ENCODE assay signal across 10 cellular contexts in genomic region chrX:2502120-2502667, GRCh38. TPM values are rescaled to one million over a fixed set of nuclear protein-coding genes. Genes with fewer than 3 reads are reported as not detected.
DNase-seq lines count a peak whose midpoint lies in the region; ATAC-seq, FAIRE-seq and TF ChIP-seq lines count a peak whose summit lies in the region.
"Had no signal": no experiment of that assay in that cellular context is flagged by ENCODE, and none has a peak within 500 bp of the region (broad histone marks: within the 10 kb centered on the region; RNA-seq: fewer than 3 reads in every experiment).

No MANE protein-coding gene starts in this region.

- H3K4me3 ChIP-seq in IMR-90 (ENCODE audit: insufficient read depth, low read depth, low read length) (no peak overlapping the region), kidney (ENCODE audit: low read length in 2 of 2) (no peak overlapping the region)

- intact Hi-C loops in CD4-positive, alpha-beta T cell (cut with DNase I, micrococcal nuclease): loop anchor here in 1 of 2 experiments (1.0 to 10.0 kb wide), 2 partner anchors 106 to 837 kb away; no protein-coding TSS in a partner anchor
- intact Hi-C loops in IMR-90 (cut with micrococcal nuclease) (no loop called here), kidney (cut with DNase I) (no loop called here)

- no peak overlapping the region for H3K4me2 ChIP-seq in IMR-90 (ENCODE audit: low read depth, low read length)

- no peak overlapping the region for H2BK20ac ChIP-seq in IMR-90 (ENCODE audit: low read depth, low read length)

- peak overlapping the region; percentile 15 for H2AFZ ChIP-seq in IMR-90 (replicated peaks; ENCODE audit: low read length, poor library complexity)

- dilution Hi-C loops in IMR-90 (cut with HindIII; ENCODE audit: low sequenced_read_pairs, unreplicated experiment): no loop called here

- H3K9me3 ChIP-seq in CD4-positive, alpha-beta T cell (ENCODE audit: control insufficient read depth, low read length): no peaks in the 10 kb centered on the region
- H3K9me3 ChIP-seq in IMR-90 (ENCODE audit: control insufficient read depth, insufficient read depth, low read length) (no peaks in the 10 kb centered on the region), kidney (ENCODE audit: control insufficient read depth in 1 of 2, low read length in 2 of 2) (no peaks in the 10 kb centered on the region)

- no peak overlapping the region for H2BK120ac ChIP-seq in IMR-90 (ENCODE audit: low read depth, low read length)

- FAIRE-seq in kidney (lab: Jason Lieb, UNC): no peak

- no peak for TF ChIP-seq RAD21 in IMR-90 (IDR thresholded peaks at IDR 0.05; ENCODE audit: low read length)

- no peak overlapping the region for H2AK5ac ChIP-seq in IMR-90 (ENCODE audit: low read depth, low read length)

- in situ Hi-C loops in IMR-90 (cut with MboI; ENCODE audit: low sequenced_read_pairs): no loop called here

- H3K9ac ChIP-seq in IMR-90 (ENCODE audit: low read depth, low read length) (no peak overlapping the region), kidney (ENCODE audit: low read length in 2 of 2) (no peak overlapping the region)

- H3K79me1 ChIP-seq in IMR-90 (ENCODE audit: low read depth in 1 of 2, low read length in 2 of 2): peaks cover 5 to 22% of the 10 kb centered on the region in 2 experiments; a peak in 2 of 4 replicates

- H3K23ac ChIP-seq in IMR-90 (ENCODE audit: low read depth, low read length): no peak overlapping the region

- peaks cover 12% of the 10 kb centered on the region for H3K4me1 ChIP-seq in IMR-90 (ENCODE audit: control insufficient read depth, insufficient read depth, low read length)
- peaks cover 0 to 9% of the 10 kb centered on the region in 2 donors for H3K4me1 ChIP-seq in kidney (ENCODE audit: control insufficient read depth in 1 of 2, insufficient read depth in 1 of 2, low read depth in 1 of 2, low read length in 2 of 2)

- H3K27ac ChIP-seq in CD4-positive, alpha-beta T cell (ENCODE audit: low read depth, low read length): no peak overlapping the region
- H3K27ac ChIP-seq in IMR-90 (ENCODE audit: insufficient read depth, low read length): no peak overlapping the region
- no peak overlapping the region for H3K27ac ChIP-seq in kidney (ENCODE audit: low read depth in 2 of 2, low read length in 2 of 2)

- peak overlapping the region; percentile 84 for H3K27ac Mint-ChIP-seq in CD4-positive, alpha-beta T cell
- peak overlapping the region; percentile 70 to 93 (median 78) for H3K27ac Mint-ChIP-seq in brain
- no peak overlapping the region for H3K27ac Mint-ChIP-seq in neural crest cell (ENCODE audit: unreplicated experiment)

- H3K9me1 ChIP-seq in IMR-90 (ENCODE audit: insufficient read depth, low read length): peaks cover 3% of the 10 kb centered on the region; the same call in 1 of the 2 replicates

- no peak overlapping the region for H2AK9ac ChIP-seq in IMR-90 (replicated peaks; ENCODE audit: low read depth, low read length, poor library complexity)

- DNase-seq in CD4-positive, alpha-beta T cell: no peak
- DNase-seq in IMR-90 (no peak), neural crest cell (ENCODE audit: low read depth, low spot score) (no peak), ecto neural progenitor cell (ENCODE audit: low spot score) (no peak), kidney (no peak), globus pallidus (ENCODE audit: low spot score) (no peak), amygdala (lab: John Stamatoyannopoulos, UW) (no peak)
- DNase-seq: NCI-H187; stimulated activated CD4-positive, alpha-beta T cell treated with anti-CD3 and anti-CD28 coated beads, Interleukin-1b, Interleukin-23, amount 100 ng/mL, for 48 hours had no signal

- no peak overlapping the region for H2BK15ac ChIP-seq in IMR-90 (ENCODE audit: low read depth, low read length)

- peaks cover 31% of the 10 kb centered on the region for H3K4me1 Mint-ChIP-seq in CD4-positive, alpha-beta T cell (ENCODE audit: low read depth)
- peaks cover 37% of the 10 kb centered on the region for H3K4me1 Mint-ChIP-seq in brain
- H3K4me1 Mint-ChIP-seq in neural crest cell: peaks cover 27% of the 10 kb centered on the region

- no peak overlapping the region for H2BK5ac ChIP-seq in IMR-90 (ENCODE audit: low read depth, low read length, poor library complexity, severe bottlenecking)

- H4K8ac ChIP-seq in IMR-90 (ENCODE audit: low read depth in 2 of 2, low read length in 2 of 2): no peak overlapping the region

- H3K27me3 ChIP-seq in CD4-positive, alpha-beta T cell (ENCODE audit: control insufficient read depth, insufficient read depth, low read length): no peaks in the 10 kb centered on the region
- no peaks in the 10 kb centered on the region; the same call in 1 of the 2 replicates for H3K27me3 ChIP-seq in IMR-90 (ENCODE audit: control insufficient read depth, insufficient read depth, low read length)

- no peak for TF ChIP-seq POLR2A in IMR-90 (IDR thresholded peaks at IDR 0.05; ENCODE audit: low read depth, low read length)

- H3K9me3 Mint-ChIP-seq in CD4-positive, alpha-beta T cell: no peaks in the 10 kb centered on the region
- H3K9me3 Mint-ChIP-seq in brain (peaks cover 0 to 8% (median 0%) of the 10 kb centered on the region in 5 experiments), neural crest cell (no peaks in the 10 kb centered on the region)

- no peaks in the 10 kb centered on the region for H3K27me3 Mint-ChIP-seq in CD4-positive, alpha-beta T cell
- no peaks in the 10 kb centered on the region for H3K27me3 Mint-ChIP-seq in brain
- H3K27me3 Mint-ChIP-seq in neural crest cell (ENCODE audit: low read depth): no peaks in the 10 kb centered on the region

- no TSS peak for BruUV-seq in IMR-90 (replicated peaks; lab: Mats Ljungman, UMichigan)

- POLR2A ChIA-PET in CD4-positive, alpha-beta T cell (lab: Charles Lee): no interaction called here
- POLR2A ChIA-PET in IMR-90 (lab: Charles Lee; ENCODE audit: unreplicated experiment): no interaction called here

- 91% methylated on average over 4 of the region's 5 CpGs; no CpG with 5 or more reads in 1 of the 2 experiments for WGBS in IMR-90 (ENCODE audit: extremely low coverage in 2 of 2, insufficient read length in 1 of 2), 2 experiments

- H3K36me3 Mint-ChIP-seq in CD4-positive, alpha-beta T cell (ENCODE audit: low read depth): peaks cover 17% of the 10 kb centered on the region
- peaks cover 8% of the 10 kb centered on the region for H3K36me3 Mint-ChIP-seq in brain
- H3K36me3 Mint-ChIP-seq in neural crest cell (ENCODE audit: low read depth): no peaks in the 10 kb centered on the region

- H4K5ac ChIP-seq in IMR-90 (ENCODE audit: low read depth, low read length): no peak overlapping the region

- H3K56ac ChIP-seq in IMR-90 (ENCODE audit: extremely low read depth, insufficient read depth, low read length): no peak overlapping the region

- no peak for ATAC-seq in CD4-positive, alpha-beta T cell (ENCODE audit: poor library complexity)
- no peak for ATAC-seq in IMR-90 (ENCODE audit: low read depth)

- no peak for TF ChIP-seq CTCF in CD4-positive, alpha-beta T cell (IDR thresholded peaks at IDR 0.05)
- no peak for TF ChIP-seq CTCF in IMR-90 (conservative IDR thresholded peaks at IDR 0.05; ENCODE audit: low read depth, low read length)
- no peak for TF ChIP-seq CTCF in brain (conservative IDR thresholded peaks at IDR 0.05)
- TF ChIP-seq CTCF in neural crest cell (conservative IDR thresholded peaks at IDR 0.05): no peak
- TF ChIP-seq CTCF in kidney (IDR thresholded peaks at IDR 0.05; ENCODE audit: borderline replicate concordance, extremely low read depth, insufficient read depth): no peak

- no peak overlapping the region for H4K91ac ChIP-seq in IMR-90 (ENCODE audit: insufficient read depth, low read depth, low read length)

- CTCF ChIA-PET in CD4-positive, alpha-beta T cell (lab: Charles Lee): no interaction called here
- CTCF ChIA-PET in IMR-90 (lab: Yijun Ruan, JAX): no interaction called here

- peak overlapping the region; percentile 88 for H3K4me3 Mint-ChIP-seq in CD4-positive, alpha-beta T cell
- peak overlapping the region; percentile 58 to 81 (median 72) for H3K4me3 Mint-ChIP-seq in brain
- H3K4me3 Mint-ChIP-seq in neural crest cell: peak overlapping the region; percentile 83

- H3K14ac ChIP-seq in IMR-90 (replicated peaks; ENCODE audit: low read depth, low read length): no peak overlapping the region

- no peaks in the 10 kb centered on the region for H3K36me3 ChIP-seq in IMR-90 (ENCODE audit: control insufficient read depth, insufficient read depth, low read length)
- no peaks in the 10 kb centered on the region for H3K36me3 ChIP-seq in kidney (ENCODE audit: control insufficient read depth in 1 of 2, insufficient read depth in 2 of 2, low read length in 2 of 2)

- peaks cover 20% of the 10 kb centered on the region; the same call in 1 of the 2 replicates for H4K20me1 ChIP-seq in IMR-90 (ENCODE audit: insufficient read depth, low read length)

- no peak overlapping the region for H3K4ac ChIP-seq in IMR-90 (ENCODE audit: low read depth, low read length)

- H3K18ac ChIP-seq in IMR-90 (ENCODE audit: low read depth, low read length): no peak overlapping the region

TF ChIP-seq in IMR-90, 13 proteins besides CTCF, POLR2A, EP300 and RAD21 (continues in another document):
- no peak for TF ChIP-seq RFX5 (IDR thresholded peaks at IDR 0.05; ENCODE audit: low read depth, low read length)
- no peak for TF ChIP-seq USF2 (IDR thresholded peaks at IDR 0.05; ENCODE audit: low read depth, low read length)
- TF ChIP-seq BHLHE40 (IDR thresholded peaks at IDR 0.05; ENCODE audit: low read depth, low read length): no peak

RNA-seq across cellular contexts. Expression of gene DHRSX, which starts 1.4 kb away (rescaled TPM):
- 10 to 100 TPM; 12.1 to 13.9 TPM for total RNA-seq in CD4-positive, alpha-beta T cell
- total RNA-seq in IMR-90 (2012; rRNA removed) (26.2 and 28.3 TPM in 2 replicates), neural crest cell (25.1 and 28.6 TPM in 2 replicates), kidney (26.4 TPM)
- polyA plus RNA-seq in IMR-90 (2012; rRNA removed) (38.0 and 42.7 TPM in 2 replicates), brain (ENCODE audit: insufficient read depth, low read depth, low replicate concordance) (18.1 TPM), kidney (ENCODE audit: insufficient read depth, low read depth, low replicate concordance) (30.0 TPM)
- 28.3 and 35.0 TPM in 2 replicates for polyA plus RNA-seq in IMR-90 (2012; cell fraction: cytosol; rRNA removed)
- 28.1 and 30.9 TPM in 2 replicates for polyA plus RNA-seq in IMR-90 (2012; cell fraction: nucleus; rRNA removed; ENCODE audit: low replicate concordance)

RNA-seq across cellular contexts. Expression of gene ZBED1, which starts 1.4 kb away (rescaled TPM):
- total RNA-seq in CD4-positive, alpha-beta T cell: 10 to 100 TPM; 15.8 to 16.1 TPM
- 13.1 and 13.6 TPM in 2 replicates for total RNA-seq in IMR-90 (2012; rRNA removed)
- polyA plus RNA-seq in IMR-90 (2012; rRNA removed): 21.5 and 22.4 TPM in 2 replicates
- polyA plus RNA-seq in IMR-90 (2012; cell fraction: cytosol; rRNA removed): 14.3 and 22.8 TPM in 2 replicates
- 6.0 and 10.4 TPM in 2 replicates for polyA plus RNA-seq in IMR-90 (2012; cell fraction: nucleus; rRNA removed; ENCODE audit: low replicate concordance)
- polyA plus RNA-seq in brain (ENCODE audit: insufficient read depth, low read depth, low replicate concordance): 21.2 TPM
- 41.6 and 42.0 TPM in 2 replicates for total RNA-seq in neural crest cell
- 40.7 TPM for total RNA-seq in kidney
- polyA plus RNA-seq in kidney (ENCODE audit: insufficient read depth, low read depth, low replicate concordance): 20.6 TPM
